ENCODE assay signal across 30 cellular contexts in genomic region chr6:86535141-86535540, GRCh38.
"Had no signal": no experiment of that assay in that cellular context is flagged by ENCODE, and none has a peak within 500 bp of the region (broad histone marks: within the 10 kb centered on the region; RNA-seq: fewer than 3 reads in every experiment).

No MANE protein-coding gene starts in this region.

- H3K4me3 ChIP-seq: ascending aorta, breast epithelium, MG63, PC-9, SJCRH30 had no signal

- FAIRE-seq: TTC549 had no signal

- DNase-seq: activated CD4-positive, alpha-beta T cell treated with anti-CD3 and anti-CD28 coated beads for 36 hours; activated CD4-positive, alpha-beta T cell treated with anti-CD3 and anti-CD28 coated beads, Interleukin-2, amount 10 ng/mL, durations not matched to agents 7 days and 5 days; activated CD4-positive, alpha-beta T cell treated with anti-CD3 and anti-CD28 coated beads, Interleukin-2, amount 50 U/mL, for 48 hours; activated CD8-positive, alpha-beta T cell treated with anti-CD3 and anti-CD28 coated beads, Interleukin-2, amount 10 ng/mL, durations not matched to agents 7 days and 5 days; activated gamma-delta T cell; activated naive CD4-positive, alpha-beta T cell treated with Interleukin-2 at 50 U/mL for 16 hours; activated naive CD8-positive, alpha-beta T cell treated with anti-CD3 and anti-CD28 coated beads, Interleukin-2, amount 10 ng/mL, durations not matched to agents 7 days and 5 days; activated T-cell treated with anti-CD3 and anti-CD28 coated beads, Interleukin-2, amount 50 U/mL, for 24 hours; amygdala; Kasumi-1; KG1; MG63; NCI-H1092; NCI-H1436 treated with DMSO at 0.1 percent for 48 hours; NCI-H1694 treated with DMSO at 0.1 percent for 48 hours; NCI-H2029 treated with DMSO at 0.1 percent for 48 hours; NCI-H2107; NCI-H2171; NCI-H510A; NCI-H69; NCI-H82; PC-9; SHP77; SJCRH30; T1000 had no signal

- H2AFZ ChIP-seq: PC-9 had no signal

- H3K36me3 ChIP-seq: ascending aorta, breast epithelium, MG63, SJCRH30 had no signal

- H3K4me2 ChIP-seq: PC-9 had no signal

- ATAC-seq: activated CD4-positive, alpha-beta T cell treated with anti-CD3 and anti-CD28 coated beads for 36 hours; activated CD4-positive, CD25-positive, alpha-beta regulatory T cell treated with anti-CD3 and anti-CD28 coated beads, Interleukin-2, amount 50 U/mL, for 24 hours; activated CD8-positive, alpha-beta T cell treated with anti-CD3 and anti-CD28 coated beads, Interleukin-2, amount 10 ng/mL, durations not matched to agents 7 days and 5 days; WTC11 had no signal

- H3K27ac ChIP-seq: ascending aorta, breast epithelium, PC-9, SJCRH30 had no signal

- H3K4me1 ChIP-seq: ascending aorta, breast epithelium, SJCRH30 had no signal

- H3K27me3 ChIP-seq: ascending aorta, breast epithelium, MG63, SJCRH30 had no signal

- H3K9me3 ChIP-seq: ascending aorta, breast epithelium, MG63, SJCRH30 had no signal
